In genomic region chr15:101675796-101676582, GRCh38 we compare ENCODE assay signal across 7 cellular contexts. TPM values are rescaled to one million over a fixed set of nuclear protein-coding genes. Genes with fewer than 3 reads are reported as not detected.
DNase-seq lines count a peak whose midpoint lies in the region; ATAC-seq, FAIRE-seq and TF ChIP-seq lines count a peak whose summit lies in the region.

No MANE protein-coding gene starts in this region.

- intact Hi-C loops in uterus (cut with DNase I; ENCODE audit: low total_unique reads): no loop called here

- H3K4me1 ChIP-seq in astrocyte (ENCODE audit: insufficient read depth, low read length) (peaks cover 16% of the 10 kb centered on the region), uterus (no peaks in the 10 kb centered on the region)

- H3K9me3 ChIP-seq in astrocyte (ENCODE audit: insufficient read depth, low read depth, low read length): no peaks in the 10 kb centered on the region
- H3K9me3 ChIP-seq in uterus: no peaks in the 10 kb centered on the region

- peak overlapping the region; percentile 100 for H3K27ac Mint-ChIP-seq in astrocyte (ENCODE audit: unreplicated experiment)
- H3K27ac Mint-ChIP-seq in nephron progenitor cell: no peak overlapping the region

- H3K4me3 Mint-ChIP-seq in astrocyte (ENCODE audit: unreplicated experiment) (peak overlapping the region; percentile 77), nephron progenitor cell (no peak overlapping the region)

- no peak for TF ChIP-seq POLR2A in uterus (IDR thresholded peaks at IDR 0.05)

- H3K9me3 Mint-ChIP-seq in astrocyte (ENCODE audit: unreplicated experiment): peaks cover 2% of the 10 kb centered on the region
- no peaks in the 10 kb centered on the region for H3K9me3 Mint-ChIP-seq in nephron progenitor cell

- DNase-seq in astrocyte (ENCODE audit: low read depth) (peak; percentile 68), middle frontal gyrus (ENCODE audit: extremely low spot score, low spot score) (peak; percentile 24), uterus (no peak), nephron progenitor cell (no peak), DMS153 treated with DMSO at 0.1 percent for 48 hours (lab: John Stamatoyannopoulos, UW; ENCODE audit: unreplicated experiment) (no peak)

- H3K27ac ChIP-seq in astrocyte (ENCODE audit: low read depth, low read length): peak overlapping the region; percentile 93
- no peak overlapping the region for H3K27ac ChIP-seq in uterus

- TF ChIP-seq CTCF in astrocyte (IDR thresholded peaks at IDR 0.05; ENCODE audit: insufficient read depth, low read depth, low read length) (no peak), uterus (IDR thresholded peaks at IDR 0.05) (no peak), nephron progenitor cell (IDR thresholded peaks at IDR 0.05) (no peak)

- H4K20me1 ChIP-seq in astrocyte (ENCODE audit: insufficient read depth, low read length): no peaks in the 10 kb centered on the region

- H3K27me3 Mint-ChIP-seq in astrocyte (ENCODE audit: low read depth, unreplicated experiment): no peaks in the 10 kb centered on the region
- peaks cover 7% of the 10 kb centered on the region for H3K27me3 Mint-ChIP-seq in nephron progenitor cell (ENCODE audit: low read depth, poor library complexity)

- peak; percentile 32 for FAIRE-seq in astrocyte (lab: Jason Lieb, UNC)

- peak overlapping the region; percentile 89 for H3K4me2 ChIP-seq in astrocyte (ENCODE audit: low read length)

- H3K9ac ChIP-seq in astrocyte (ENCODE audit: low read length): peak overlapping the region; percentile 82

- ATAC-seq in GM18867 (IDR thresholded peaks at IDR 0.05; ENCODE audit: unreplicated experiment): peak; percentile 95
- ATAC-seq in HG03039 (IDR thresholded peaks at IDR 0.05; ENCODE audit: unreplicated experiment): peak; percentile 68

- H2AFZ ChIP-seq in astrocyte (ENCODE audit: low read depth, low read length): peak overlapping the region; percentile 71

- H3K4me1 Mint-ChIP-seq in astrocyte (ENCODE audit: low read depth, unreplicated experiment) (peaks cover 23% of the 10 kb centered on the region), nephron progenitor cell (peaks cover 6% of the 10 kb centered on the region)

- H3K4me3 ChIP-seq in astrocyte (ENCODE audit: insufficient read depth, low read depth, low read length): peak overlapping the region; percentile 50
- H3K4me3 ChIP-seq in uterus: no peak overlapping the region

- H3K36me3 Mint-ChIP-seq in astrocyte (ENCODE audit: low read depth, unreplicated experiment) (peaks cover 17% of the 10 kb centered on the region), nephron progenitor cell (ENCODE audit: low read depth) (peaks cover 66% of the 10 kb centered on the region)

- H3K79me2 ChIP-seq in astrocyte (ENCODE audit: insufficient read depth, low read length): no peaks in the 10 kb centered on the region

- no peaks in the 10 kb centered on the region for H3K27me3 ChIP-seq in astrocyte (ENCODE audit: insufficient read depth, low read length)
- H3K27me3 ChIP-seq in uterus: no peaks in the 10 kb centered on the region

- no peaks in the 10 kb centered on the region for H3K36me3 ChIP-seq in astrocyte (ENCODE audit: insufficient read depth, low read length)
- no peaks in the 10 kb centered on the region for H3K36me3 ChIP-seq in uterus

RNA-seq across cellular contexts. Expression of gene TM2D3, which starts 23.8 kb away (rescaled TPM):
- 28.1 and 31.8 TPM in 2 replicates for total RNA-seq in astrocyte
- 10 to 100 TPM; 14.7 to 65.0 (median 46.5) TPM for total RNA-seq in uterus

RNA-seq across cellular contexts. Expression of gene TARS3, which starts 48.3 kb away (rescaled TPM):
- total RNA-seq in astrocyte: 15.7 and 16.3 TPM in 2 replicates
- 10 to 100 TPM in 3 of 4 donors, 1 to 10 TPM in 1; 3.3 to 24.8 (median 17.7) TPM for total RNA-seq in uterus

Comparison
In these comparisons a context has a peak if more than half of its experiments do, and no peak if none do; other contexts are left out.
1. DNase-seq: peak in astrocyte (single experiment) and middle frontal gyrus (single experiment); none in uterus (0 of 2), nephron progenitor cell (single experiment) and DMS153 treated with DMSO at 0.1 percent for 48 hours (single experiment).